In genomic region chr5:142295960-142296860, GRCh38 we compare ENCODE assay signal across 1 cellular context.
TF ChIP-seq lines count a peak whose summit lies in the region.

No MANE protein-coding gene starts in this region.

TF ChIP-seq in K562, 482 proteins besides CTCF, POLR2A, EP300 and RAD21 (continued from another document and continues in another):
- TF ChIP-seq NFIC (IDR thresholded peaks at IDR 0.05) (0 out of 2 replicates have a peak, but pooled peaks have one; percentile 18), ARID3A (IDR thresholded peaks at IDR 0.05; ENCODE audit: borderline replicate concordance, low read depth, low read length) (no peak), ZMIZ1 (IDR thresholded peaks at IDR 0.05; ENCODE audit: low read depth in 2 of 2, low read length in 2 of 2) (no peak), ZC3H11A (IDR thresholded peaks at IDR 0.05; ENCODE audit: low read depth, low read length) (no peak), ZNF444 (CRISPR knock-in tag; IDR thresholded peaks at IDR 0.05) (no peak), BCOR (IDR thresholded peaks at IDR 0.05) (peak; percentile 91), ZNF146 (CRISPR knock-in tag; IDR thresholded peaks at IDR 0.05; ENCODE audit: unreplicated experiment) (no peak), RCOR1 (IDR thresholded peaks at IDR 0.05; ENCODE audit: borderline replicate concordance in 1 of 2, low read depth in 2 of 2, low read length in 2 of 2) (0 out of 4 replicates have a peak, but pooled peaks of 1 of the 2 experiments have one; percentile 42), USF2 (CRISPR knock-in tag; IDR thresholded peaks at IDR 0.05) (no peak), CBFA2T2 (conservative IDR thresholded peaks at IDR 0.05) (peak; percentile 65), YBX1 (IDR thresholded peaks at IDR 0.05) (no peak), E2F4 (CRISPR knock-in tag; IDR thresholded peaks at IDR 0.05; ENCODE audit: low read depth) (no peak), ZKSCAN1 (IDR thresholded peaks at IDR 0.05; ENCODE audit: low read depth, low read length) (no peak), HDAC1 (IDR thresholded peaks at IDR 0.05) (0 out of 4 replicates have a peak, but pooled peaks of 1 of the 2 experiments have one; percentile 12), DMBX1 (CRISPR knock-in tag; IDR thresholded peaks at IDR 0.05; ENCODE audit: borderline replicate concordance) (no peak), NR3C1 (CRISPR knock-in tag; IDR thresholded peaks at IDR 0.05) (no peak), RFX7 (CRISPR knock-in tag; IDR thresholded peaks at IDR 0.05) (no peak), MEF2A (IDR thresholded peaks at IDR 0.05; ENCODE audit: control insufficient read depth, low read depth, low read length) (no peak), ARID1B (IDR thresholded peaks at IDR 0.05) (peak; percentile 71), PCBP2 (IDR thresholded peaks at IDR 0.05; ENCODE audit: low read depth, low read length, poor library complexity, severe bottlenecking) (no peak), PTRF (tag; IDR thresholded peaks at IDR 0.05) (no peak), GTF2B (IDR thresholded peaks at IDR 0.05; ENCODE audit: extremely low read depth, insufficient read length) (no peak), RBM39 (optimal IDR thresholded peaks at IDR 0.05; ENCODE audit: low read depth, low read length) (no peak), NFYB (IDR thresholded peaks at IDR 0.05; ENCODE audit: extremely low read depth, insufficient read length) (no peak), RBM22 (IDR thresholded peaks at IDR 0.05; ENCODE audit: low read depth, low read length, poor library complexity, severe bottlenecking) (no peak), RBM15 (IDR thresholded peaks at IDR 0.05; ENCODE audit: insufficient read depth, low read length) (no peak), ESRRA (IDR thresholded peaks at IDR 0.05; ENCODE audit: borderline replicate concordance, low read depth) (peak; percentile 90), ZNF707 (CRISPR knock-in tag; conservative IDR thresholded peaks at IDR 0.05) (no peak), GABPA (tag; conservative IDR thresholded peaks at IDR 0.05; ENCODE audit: low read depth) (no peak), ZNF133 (CRISPR knock-in tag; IDR thresholded peaks at IDR 0.05) (no peak), SMAD4 (CRISPR knock-in tag; conservative IDR thresholded peaks at IDR 0.05) (no peak), SIRT6 (IDR thresholded peaks at IDR 0.05; ENCODE audit: low read depth, low read length) (no peak), CEBPG (CRISPR knock-in tag; IDR thresholded peaks at IDR 0.05) (no peak), CEBPG (tag; conservative IDR thresholded peaks at IDR 0.05 in 1 of 2, IDR thresholded peaks at IDR 0.05 in 1 of 2) (no peak), CREB3L1 (IDR thresholded peaks at IDR 0.05; ENCODE audit: borderline replicate concordance, low read depth) (no peak), CBFA2T3 (IDR thresholded peaks at IDR 0.05) (peak; percentile 82), IFI16 (CRISPR knock-in tag; IDR thresholded peaks at IDR 0.05) (no peak), GATA2 (CRISPR knock-in tag; IDR thresholded peaks at IDR 0.05) (0 out of 2 replicates have a peak, but pooled peaks have one; percentile 36), NR2C1 (IDR thresholded peaks at IDR 0.05) (peak; percentile 21; the same call in 1 of the 2 replicates), NR2C1 (tag; IDR thresholded peaks at IDR 0.05) (peak; percentile 25; the same call in 1 of the 2 replicates), HDAC2 (IDR thresholded peaks at IDR 0.05) (peak; percentile 48; the same call in 1 of the 2 replicates), RBM25 (IDR thresholded peaks at IDR 0.05; ENCODE audit: low read depth, low read length, severe bottlenecking) (peak; percentile 90), SMARCA5 (IDR thresholded peaks at IDR 0.05) (peak; percentile 87), TAL1 (IDR thresholded peaks at IDR 0.05) (peak; percentile 44; the same call in 1 of the 2 replicates), NCOR1 (IDR thresholded peaks at IDR 0.05) (peak; percentile 61), MAZ (CRISPR knock-in tag; conservative IDR thresholded peaks at IDR 0.05 in 1 of 2, IDR thresholded peaks at IDR 0.05 in 1 of 2) (no peak), ZNF253 (CRISPR knock-in tag; conservative IDR thresholded peaks at IDR 0.05) (no peak), ELF2 (CRISPR knock-in tag; IDR thresholded peaks at IDR 0.05) (no peak), E2F8 (IDR thresholded peaks at IDR 0.05; ENCODE audit: low read depth, partially characterized antibody) (no peak), GABPB1 (CRISPR knock-in tag; IDR thresholded peaks at IDR 0.05) (no peak), HIVEP1 (CRISPR knock-in tag; IDR thresholded peaks at IDR 0.05) (no peak), HSF4 (CRISPR knock-in tag; IDR thresholded peaks at IDR 0.05; ENCODE audit: borderline replicate concordance) (no peak)
- TF ChIP-seq, protein P1, sequence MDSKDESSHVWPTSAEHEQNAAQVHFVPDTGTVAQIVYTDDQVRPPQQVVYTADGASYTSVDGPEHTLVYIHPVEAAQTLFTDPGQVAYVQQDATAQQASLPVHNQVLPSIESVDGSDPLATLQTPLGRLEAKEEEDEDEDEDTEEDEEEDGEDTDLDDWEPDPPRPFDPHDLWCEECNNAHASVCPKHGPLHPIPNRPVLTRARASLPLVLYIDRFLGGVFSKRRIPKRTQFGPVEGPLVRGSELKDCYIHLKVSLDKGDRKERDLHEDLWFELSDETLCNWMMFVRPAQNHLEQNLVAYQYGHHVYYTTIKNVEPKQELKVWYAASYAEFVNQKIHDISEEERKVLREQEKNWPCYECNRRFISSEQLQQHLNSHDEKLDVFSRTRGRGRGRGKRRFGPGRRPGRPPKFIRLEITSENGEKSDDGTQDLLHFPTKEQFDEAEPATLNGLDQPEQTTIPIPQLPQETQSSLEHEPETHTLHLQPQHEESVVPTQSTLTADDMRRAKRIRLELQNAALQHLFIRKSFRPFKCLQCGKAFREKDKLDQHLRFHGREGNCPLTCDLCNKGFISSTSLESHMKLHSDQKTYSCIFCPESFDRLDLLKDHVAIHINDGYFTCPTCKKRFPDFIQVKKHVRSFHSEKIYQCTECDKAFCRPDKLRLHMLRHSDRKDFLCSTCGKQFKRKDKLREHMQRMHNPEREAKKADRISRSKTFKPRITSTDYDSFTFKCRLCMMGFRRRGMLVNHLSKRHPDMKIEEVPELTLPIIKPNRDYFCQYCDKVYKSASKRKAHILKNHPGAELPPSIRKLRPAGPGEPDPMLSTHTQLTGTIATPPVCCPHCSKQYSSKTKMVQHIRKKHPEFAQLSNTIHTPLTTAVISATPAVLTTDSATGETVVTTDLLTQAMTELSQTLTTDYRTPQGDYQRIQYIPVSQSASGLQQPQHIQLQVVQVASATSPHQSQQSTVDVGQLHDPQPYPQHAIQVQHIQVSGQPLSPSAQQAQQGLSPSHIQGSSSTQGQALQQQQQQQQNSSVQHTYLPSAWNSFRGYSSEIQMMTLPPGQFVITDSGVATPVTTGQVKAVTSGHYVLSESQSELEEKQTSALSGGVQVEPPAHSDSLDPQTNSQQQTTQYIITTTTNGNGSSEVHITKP (IDR thresholded peaks at IDR 0.05; ENCODE audit: partially characterized antibody) = peak; percentile 53
- TF ChIP-seq, protein P2, sequence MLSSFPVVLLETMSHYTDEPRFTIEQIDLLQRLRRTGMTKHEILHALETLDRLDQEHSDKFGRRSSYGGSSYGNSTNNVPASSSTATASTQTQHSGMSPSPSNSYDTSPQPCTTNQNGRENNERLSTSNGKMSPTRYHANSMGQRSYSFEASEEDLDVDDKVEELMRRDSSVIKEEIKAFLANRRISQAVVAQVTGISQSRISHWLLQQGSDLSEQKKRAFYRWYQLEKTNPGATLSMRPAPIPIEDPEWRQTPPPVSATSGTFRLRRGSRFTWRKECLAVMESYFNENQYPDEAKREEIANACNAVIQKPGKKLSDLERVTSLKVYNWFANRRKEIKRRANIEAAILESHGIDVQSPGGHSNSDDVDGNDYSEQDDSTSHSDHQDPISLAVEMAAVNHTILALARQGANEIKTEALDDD (IDR thresholded peaks at IDR 0.05) = peak; percentile 81
